8 cellular contexts compared by ENCODE assay signal in the genomic region with DNA sequence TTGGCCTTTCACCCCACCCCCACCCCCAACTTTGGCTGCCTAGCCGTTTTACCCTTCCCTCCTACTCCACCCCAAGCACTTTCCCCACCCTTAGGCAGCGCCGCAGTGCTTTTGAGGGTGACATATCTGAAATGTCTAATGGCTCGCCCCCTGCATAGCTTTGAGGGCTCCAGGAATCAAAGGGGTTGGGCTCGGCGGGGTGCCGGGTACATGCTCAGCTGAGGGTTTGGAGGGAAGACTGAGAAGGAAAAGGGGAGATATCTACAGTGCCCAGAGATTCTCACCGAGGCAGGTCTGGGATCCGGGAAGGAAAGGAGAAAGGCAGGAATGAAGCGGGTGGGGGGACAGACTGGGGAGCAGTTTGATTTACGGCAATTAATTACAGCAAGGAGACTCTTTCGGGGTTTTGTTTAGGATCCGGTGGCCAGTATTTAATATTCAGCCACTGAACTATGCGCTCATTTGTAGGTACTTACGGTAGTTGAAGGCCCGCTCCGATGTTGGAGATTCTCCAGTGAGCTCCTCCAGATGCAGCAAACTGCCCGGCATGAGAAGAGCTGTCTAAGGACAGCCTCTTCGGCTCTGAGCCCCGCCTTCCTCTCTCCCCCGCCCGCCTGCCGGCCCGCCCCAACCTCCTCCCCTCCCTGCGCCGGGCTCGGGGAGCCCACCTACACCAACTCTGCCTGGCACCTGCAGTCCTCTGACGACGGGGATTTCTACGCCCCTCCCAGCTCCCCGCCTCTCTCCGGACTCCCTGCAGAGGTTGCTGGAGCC. TPM values are rescaled to one million over a fixed set of nuclear protein-coding genes. Genes with fewer than 3 reads are reported as not detected.
DNase-seq lines count a peak whose midpoint lies in the region; ATAC-seq and TF ChIP-seq lines count a peak whose summit lies in the region.

A gene with protein sequence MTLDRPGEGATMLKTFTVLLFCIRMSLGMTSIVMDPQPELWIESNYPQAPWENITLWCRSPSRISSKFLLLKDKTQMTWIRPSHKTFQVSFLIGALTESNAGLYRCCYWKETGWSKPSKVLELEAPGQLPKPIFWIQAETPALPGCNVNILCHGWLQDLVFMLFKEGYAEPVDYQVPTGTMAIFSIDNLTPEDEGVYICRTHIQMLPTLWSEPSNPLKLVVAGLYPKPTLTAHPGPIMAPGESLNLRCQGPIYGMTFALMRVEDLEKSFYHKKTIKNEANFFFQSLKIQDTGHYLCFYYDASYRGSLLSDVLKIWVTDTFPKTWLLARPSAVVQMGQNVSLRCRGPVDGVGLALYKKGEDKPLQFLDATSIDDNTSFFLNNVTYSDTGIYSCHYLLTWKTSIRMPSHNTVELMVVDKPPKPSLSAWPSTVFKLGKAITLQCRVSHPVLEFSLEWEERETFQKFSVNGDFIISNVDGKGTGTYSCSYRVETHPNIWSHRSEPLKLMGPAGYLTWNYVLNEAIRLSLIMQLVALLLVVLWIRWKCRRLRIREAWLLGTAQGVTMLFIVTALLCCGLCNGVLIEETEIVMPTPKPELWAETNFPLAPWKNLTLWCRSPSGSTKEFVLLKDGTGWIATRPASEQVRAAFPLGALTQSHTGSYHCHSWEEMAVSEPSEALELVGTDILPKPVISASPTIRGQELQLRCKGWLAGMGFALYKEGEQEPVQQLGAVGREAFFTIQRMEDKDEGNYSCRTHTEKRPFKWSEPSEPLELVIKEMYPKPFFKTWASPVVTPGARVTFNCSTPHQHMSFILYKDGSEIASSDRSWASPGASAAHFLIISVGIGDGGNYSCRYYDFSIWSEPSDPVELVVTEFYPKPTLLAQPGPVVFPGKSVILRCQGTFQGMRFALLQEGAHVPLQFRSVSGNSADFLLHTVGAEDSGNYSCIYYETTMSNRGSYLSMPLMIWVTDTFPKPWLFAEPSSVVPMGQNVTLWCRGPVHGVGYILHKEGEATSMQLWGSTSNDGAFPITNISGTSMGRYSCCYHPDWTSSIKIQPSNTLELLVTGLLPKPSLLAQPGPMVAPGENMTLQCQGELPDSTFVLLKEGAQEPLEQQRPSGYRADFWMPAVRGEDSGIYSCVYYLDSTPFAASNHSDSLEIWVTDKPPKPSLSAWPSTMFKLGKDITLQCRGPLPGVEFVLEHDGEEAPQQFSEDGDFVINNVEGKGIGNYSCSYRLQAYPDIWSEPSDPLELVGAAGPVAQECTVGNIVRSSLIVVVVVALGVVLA (N-terminal part only) (minus strand): TSS at position 569 of the 774 bp plus-strand sequence. CDS start 2,632 bp downstream, outside the sequence.

- TF ChIP-seq CTCF in GM06990 (IDR thresholded peaks at IDR 0.05; ENCODE audit: insufficient read depth, low read length, poor library complexity, severe bottlenecking) (no peak), osteocyte (IDR thresholded peaks at IDR 0.05) (no peak)

- peak within 1 kb of the TSS; percentile 71 for H3K4me3 Mint-ChIP-seq in osteocyte (ENCODE audit: unreplicated experiment)

- H3K4me3 ChIP-seq in GM06990 (replicated peaks; ENCODE audit: low read depth, low read length): no peak within 1 kb of the TSS

- intact Hi-C loops in head of caudate nucleus (cut with DNase I): no loop called here

- no peak within 1 kb of the TSS for H3K27ac Mint-ChIP-seq in osteocyte (ENCODE audit: unreplicated experiment)

- no peaks in the 10 kb centered on the region for H3K36me3 Mint-ChIP-seq in osteocyte (ENCODE audit: unreplicated experiment)

- no peaks in the 10 kb centered on the region for H3K27me3 ChIP-seq in GM06990 (replicated peaks; ENCODE audit: control insufficient read depth, insufficient read depth, low read length)

- H3K36me3 ChIP-seq in GM06990 (ENCODE audit: control insufficient read depth, insufficient read depth, low read length): no peaks in the 10 kb centered on the region

- H3K27me3 Mint-ChIP-seq in osteocyte (ENCODE audit: unreplicated experiment): peaks cover 2% of the 10 kb centered on the region

- H3K9me3 Mint-ChIP-seq in osteocyte (ENCODE audit: unreplicated experiment): no peaks in the 10 kb centered on the region

- peaks cover 11% of the 10 kb centered on the region for H3K4me1 Mint-ChIP-seq in osteocyte (ENCODE audit: unreplicated experiment)

- DNase-seq in GM06990 (ENCODE audit: extremely low read depth, insufficient read length) (peak; percentile 9), NCI-H69 (lab: John Stamatoyannopoulos, UW) (peak; percentile 61), head of caudate nucleus (peak; percentile 27 to 81 (median 60)), osteocyte (ENCODE audit: extremely low spot score, unreplicated experiment) (no peak), cortex of kidney (lab: John Stamatoyannopoulos, UW) (no peak), AG08396 (ENCODE audit: low spot score) (no peak), NOMO-1 treated with dmso at 0.1 percent for 144 hours (lab: John Stamatoyannopoulos, UW; ENCODE audit: unreplicated experiment) (no peak)

- no peak for ATAC-seq in HG03095 (IDR thresholded peaks at IDR 0.05; ENCODE audit: unreplicated experiment)

RNA-seq across cellular contexts. Expression of the gene that starts here (rescaled TPM):
- 2.9 and 3.1 TPM in 2 replicates for total RNA-seq in osteocyte

Comparison
In these comparisons a context has a peak if more than half of its experiments do, and no peak if none do; other contexts are left out.
1. DNase-seq: peak in GM06990 (single experiment), NCI-H69 (single experiment) and head of caudate nucleus (42 of 42); none in osteocyte (single experiment), cortex of kidney (single experiment), AG08396 (single experiment) and NOMO-1 treated with dmso at 0.1 percent for 144 hours (single experiment).